ENCODE assay signal across 22 cellular contexts in the genomic region with DNA sequence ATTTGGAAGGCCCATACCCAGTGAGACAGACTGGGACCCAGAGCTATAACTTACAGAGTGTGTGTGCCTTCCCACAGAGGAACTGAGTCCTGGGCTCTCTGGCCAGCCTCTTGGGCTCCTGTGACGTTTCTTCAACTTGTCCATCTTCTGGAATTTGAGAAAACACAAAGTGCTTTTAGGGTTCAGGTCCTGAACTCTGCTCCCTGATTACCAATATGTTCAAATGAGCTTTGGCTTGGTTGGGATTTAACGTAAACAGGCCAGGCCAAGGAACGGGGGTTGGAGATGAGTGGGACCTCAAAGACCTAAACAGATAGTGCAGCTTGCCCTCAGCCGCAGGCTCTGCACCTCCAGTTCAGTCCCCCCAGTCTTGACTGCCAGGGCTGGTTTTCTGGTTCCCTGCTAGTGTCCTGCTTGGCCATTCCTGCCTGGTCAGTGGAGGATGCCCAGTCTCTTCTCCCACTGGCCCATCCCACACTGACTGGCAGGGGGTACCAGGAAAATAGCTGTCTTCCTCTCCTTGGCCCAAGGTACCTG. TPM values are rescaled to one million over a fixed set of nuclear protein-coding genes. Genes with fewer than 3 reads are reported as not detected.
A peak's percentile ranks its signal among the peaks of the same experiment; 100 is the strongest.
DNase-seq lines count a peak whose midpoint lies in the region; ATAC-seq and TF ChIP-seq lines count a peak whose summit lies in the region.
"Had no signal": no experiment of that assay in that cellular context is flagged by ENCODE, and none has a peak within 500 bp of the region (broad histone marks: within the 10 kb centered on the region; RNA-seq: fewer than 3 reads in every experiment).

No MANE protein-coding gene starts in this region.

- H2AK5ac ChIP-seq in IMR-90 (ENCODE audit: low read depth, low read length) (no peak overlapping the region), H9 (ENCODE audit: insufficient read length, low read length) (no peak overlapping the region)

- H2BK12ac ChIP-seq in H9 (ENCODE audit: insufficient read length, low read depth, low read length) = no peak overlapping the region

- no TSS peak for BruUV-seq in IMR-90 (replicated peaks; lab: Mats Ljungman, UMichigan)

- H3K36me3 Mint-ChIP-seq in H9 (ENCODE audit: insufficient read depth in 1 of 3, low read depth in 3 of 3) = no peaks in the 10 kb centered on the region; a peak in 1 of 7 replicates
- no peaks in the 10 kb centered on the region for H3K36me3 Mint-ChIP-seq in activated naive CD4-positive, alpha-beta T cell treated with anti-CD3 and anti-CD28 coated beads, Interleukin-2, amount 50 U/mL, for 72 hours
- H3K36me3 Mint-ChIP-seq: CD4-positive, CD25-positive, alpha-beta regulatory T cell had no signal

- H3K27me3 ChIP-seq in IMR-90 (ENCODE audit: control insufficient read depth, insufficient read depth, low read length) (no peaks in the 10 kb centered on the region), esophagus squamous epithelium (no peaks in the 10 kb centered on the region), right lobe of liver (no peaks in the 10 kb centered on the region), stomach smooth muscle (ENCODE audit: control insufficient read depth in 1 of 2, insufficient read depth in 2 of 2, low read length in 2 of 2) (no peaks in the 10 kb centered on the region), H9 (ENCODE audit: insufficient read depth, low read length) (no peaks in the 10 kb centered on the region)
- H3K27me3 ChIP-seq: SJCRH30 had no signal

- no peak overlapping the region for H3K23ac ChIP-seq in IMR-90 (ENCODE audit: low read depth, low read length)
- H3K23ac ChIP-seq in H9 (ENCODE audit: insufficient read length, low read depth, low read length) = no peak overlapping the region

- CTCF ChIA-PET in IMR-90 (lab: Yijun Ruan, JAX) = no interaction called here

- H2AK9ac ChIP-seq in IMR-90 (replicated peaks; ENCODE audit: low read depth, low read length, poor library complexity) = peak overlapping the region; percentile 12

- WGBS in IMR-90 (ENCODE audit: extremely low coverage in 2 of 2, insufficient read length in 1 of 2), 2 experiments = no CpG with 5 or more reads among the region's 4 CpGs
- 93 to 94% methylated on average over 3 to 4 of the region's 4 CpGs for WGBS in esophagus squamous epithelium, 2 donors
- 26% methylated on average over 3 of the region's 4 CpGs for WGBS in right lobe of liver (ENCODE audit: insufficient coverage, low coverage, low lambda C conversion rate, missing lambda C conversion rate)
- WGBS in H9 (ENCODE audit: extremely low coverage, insufficient read length, low lambda C conversion rate) = no CpG with 5 or more reads among the region's 4 CpGs

- H4K8ac ChIP-seq in IMR-90 (ENCODE audit: low read depth in 2 of 2, low read length in 2 of 2) (no peak overlapping the region), H9 (replicated peaks; ENCODE audit: insufficient read length, low read depth, low read length) (no peak overlapping the region)

- H3K4ac ChIP-seq in IMR-90 (ENCODE audit: low read depth, low read length) (no peak overlapping the region), H9 (ENCODE audit: low read depth, low read length) (no peak overlapping the region)

- H3K4me3 ChIP-seq in IMR-90 (ENCODE audit: insufficient read depth, low read depth, low read length) = no peak overlapping the region
- H3K4me3 ChIP-seq in esophagus squamous epithelium = no peak overlapping the region
- no peak overlapping the region for H3K4me3 ChIP-seq in right lobe of liver
- H3K4me3 ChIP-seq in stomach smooth muscle (ENCODE audit: low read length in 2 of 2) = no peak overlapping the region
- H3K4me3 ChIP-seq: BLaER1, K562, SJCRH30 had no signal

- in situ Hi-C loops in IMR-90 (cut with MboI; ENCODE audit: low sequenced_read_pairs) = loop anchor here (25.0 kb wide), 2 partner anchors 576 to 1026 kb away; no protein-coding TSS in a partner anchor

- no peaks in the 10 kb centered on the region for H3K9me1 ChIP-seq in IMR-90 (ENCODE audit: insufficient read depth, low read length)

- H3K4me1 ChIP-seq in IMR-90 (ENCODE audit: control insufficient read depth, insufficient read depth, low read length) = peaks cover 9% of the 10 kb centered on the region; the same call in 1 of the 2 replicates
- peaks cover 10 to 63% (median 42%) of the 10 kb centered on the region in 3 donors for H3K4me1 ChIP-seq in esophagus squamous epithelium
- peaks cover 0 to 56% (median 18%) of the 10 kb centered on the region in 4 donors for H3K4me1 ChIP-seq in right lobe of liver
- peaks cover 28% of the 10 kb centered on the region for H3K4me1 ChIP-seq in stomach smooth muscle (ENCODE audit: control insufficient read depth, insufficient read depth, low read length)
- H3K4me1 ChIP-seq in H9 (ENCODE audit: insufficient read depth, low read length) = peaks cover 2% of the 10 kb centered on the region; the same call in 1 of the 2 replicates
- H3K4me1 ChIP-seq: SJCRH30 had no signal

- peaks cover 4% of the 10 kb centered on the region for H3K23me2 ChIP-seq in H9 (ENCODE audit: insufficient read length, low read depth, low read length, poor library complexity, severe bottlenecking)

- H2BK120ac ChIP-seq in IMR-90 (ENCODE audit: low read depth, low read length) (no peak overlapping the region; the same call in 1 of the 2 replicates), H9 (ENCODE audit: low read depth, low read length, poor library complexity, severe bottlenecking) (no peak overlapping the region)

- no peaks in the 10 kb centered on the region for H3K79me1 ChIP-seq in IMR-90 (ENCODE audit: low read depth in 1 of 2, low read length in 2 of 2)
- H3K79me1 ChIP-seq in H9 (ENCODE audit: insufficient read depth, low read depth, low read length, poor library complexity, severe bottlenecking) = no peaks in the 10 kb centered on the region

- H3K18ac ChIP-seq in IMR-90 (ENCODE audit: low read depth, low read length) = no peak overlapping the region
- H3K18ac ChIP-seq in H9 (ENCODE audit: insufficient read length, low read depth, low read length) = no peak overlapping the region

- H3K14ac ChIP-seq in IMR-90 (replicated peaks; ENCODE audit: low read depth, low read length) (no peak overlapping the region), H9 (ENCODE audit: insufficient read depth, low read length) (no peak overlapping the region)

- no peak overlapping the region for H3K4me3 Mint-ChIP-seq in H9
- H3K4me3 Mint-ChIP-seq: CD4-positive, CD25-positive, alpha-beta regulatory T cell had no signal

- H3K79me2 ChIP-seq in H9 (ENCODE audit: insufficient read depth, low read length) = no peaks in the 10 kb centered on the region

- peak overlapping the region; percentile 5 for H2AFZ ChIP-seq in IMR-90 (replicated peaks; ENCODE audit: low read length, poor library complexity)
- H2AFZ ChIP-seq in H9 (ENCODE audit: low read length) = no peak overlapping the region

- no peak overlapping the region for H3T11ph ChIP-seq in H9 (ENCODE audit: low read length)

- H3K9me3 Mint-ChIP-seq in H9 = no peaks in the 10 kb centered on the region
- H3K9me3 Mint-ChIP-seq in activated naive CD4-positive, alpha-beta T cell treated with anti-CD3 and anti-CD28 coated beads, Interleukin-2, amount 50 U/mL, for 72 hours = no peaks in the 10 kb centered on the region
- H3K9me3 Mint-ChIP-seq: CD4-positive, CD25-positive, alpha-beta regulatory T cell had no signal

- TF ChIP-seq CTCF in IMR-90 (conservative IDR thresholded peaks at IDR 0.05; ENCODE audit: low read depth, low read length) = no peak
- no peak for TF ChIP-seq CTCF in esophagus squamous epithelium (IDR thresholded peaks at IDR 0.05)
- TF ChIP-seq CTCF in right lobe of liver (IDR thresholded peaks at IDR 0.05) = no peak
- no peak for TF ChIP-seq CTCF in H9 (conservative IDR thresholded peaks at IDR 0.05)

- peaks cover 47 to 49% of the 10 kb centered on the region in 2 experiments for H3K4me1 Mint-ChIP-seq in H9

- DNase-seq in IMR-90 (no peak), esophagus squamous epithelium (lab: John Stamatoyannopoulos, UW) (no peak), right lobe of liver (no peak), H9 (no peak), NCI-H187 treated with DMSO at 0.1 percent for 48 hours (lab: John Stamatoyannopoulos, UW) (no peak)
- DNase-seq in activated naive CD4-positive, alpha-beta T cell treated with anti-CD3 and anti-CD28 coated beads, Interleukin-2, amount 50 U/mL, for 72 hours (ENCODE audit: low spot score in 2 of 2) = no peak
- DNase-seq: CD4-positive, CD25-positive, alpha-beta regulatory T cell; DMS153; DND-41; GOT3; Kasumi-1; MV-4-11; NCI-H1105 treated with DMSO at 0.1 percent for 48 hours; NCI-H2029; NCI-H524 treated with DMSO at 0.1 percent for 48 hours; NCI-H774; SJCRH30 had no signal

- H4K91ac ChIP-seq in IMR-90 (ENCODE audit: insufficient read depth, low read depth, low read length) (no peak overlapping the region), H9 (ENCODE audit: insufficient read length, low read depth, low read length) (no peak overlapping the region)

- H3K4me2 ChIP-seq in IMR-90 (ENCODE audit: low read depth, low read length) (no peak overlapping the region), H9 (ENCODE audit: insufficient read depth, insufficient read length, low read length) (no peak overlapping the region)
- H3K4me2 ChIP-seq: BLaER1 had no signal

- POLR2A ChIA-PET in IMR-90 (lab: Charles Lee; ENCODE audit: unreplicated experiment) = no interaction called here

- dilution Hi-C loops in IMR-90 (cut with HindIII; ENCODE audit: low sequenced_read_pairs, unreplicated experiment) = no loop called here

- peak overlapping the region in 1 of 3 experiments; percentile 31; a peak in 1 of 7 replicates for H3K27ac Mint-ChIP-seq in H9
- H3K27ac Mint-ChIP-seq in activated naive CD4-positive, alpha-beta T cell treated with anti-CD3 and anti-CD28 coated beads, Interleukin-2, amount 50 U/mL, for 72 hours = no peak overlapping the region
- H3K27ac Mint-ChIP-seq: CD4-positive, CD25-positive, alpha-beta regulatory T cell had no signal

- H3K27me3 Mint-ChIP-seq in H9 (ENCODE audit: low read depth) = peaks cover 17% of the 10 kb centered on the region

- H3K9ac ChIP-seq in IMR-90 (ENCODE audit: low read depth, low read length) = no peak overlapping the region
- H3K9ac ChIP-seq in stomach smooth muscle (ENCODE audit: low read length in 2 of 2) = no peak overlapping the region
- H3K9ac ChIP-seq in H9 (ENCODE audit: extremely low read depth, insufficient read length, low read length) = no peak overlapping the region
- H3K9ac ChIP-seq: BLaER1 had no signal

- no peak for TF ChIP-seq RAD21 in IMR-90 (IDR thresholded peaks at IDR 0.05; ENCODE audit: low read length)

- ATAC-seq in IMR-90 (ENCODE audit: low read depth) (no peak), right lobe of liver (peak in 1 of 4 donors; percentile 1)
- no peak for ATAC-seq in activated naive CD4-positive, alpha-beta T cell treated with anti-CD3 and anti-CD28 coated beads, Interleukin-2, amount 50 U/mL, for 72 hours
- ATAC-seq: K562, Right ventricle myocardium inferior had no signal

- H3K27ac ChIP-seq in IMR-90 (ENCODE audit: insufficient read depth, low read length) = no peak overlapping the region
- H3K27ac ChIP-seq in esophagus squamous epithelium = peak overlapping the region in 3 of 4 donors; percentile 7 to 47 (median 21)
- peak overlapping the region; percentile 24 to 95 (median 75) for H3K27ac ChIP-seq in right lobe of liver
- peak overlapping the region; percentile 37 for H3K27ac ChIP-seq in stomach smooth muscle (ENCODE audit: low read length)
- H3K27ac ChIP-seq in H9 (ENCODE audit: insufficient read length, low read depth, low read length) = no peak overlapping the region
- H3K27ac ChIP-seq: BLaER1, HL-60, SJCRH30 had no signal

- intact Hi-C loops in IMR-90 (cut with micrococcal nuclease) = no loop called here
- intact Hi-C loops in esophagus squamous epithelium (cut with DNase I) = no loop called here
- intact Hi-C loops in right lobe of liver (cut with DNase I) = loop anchor here in 1 of 2 donors (10.0 kb wide), 1 partner anchor 314 kb away; no protein-coding TSS in a partner anchor

- H3K56ac ChIP-seq in IMR-90 (ENCODE audit: extremely low read depth, insufficient read depth, low read length) = no peak overlapping the region
- no peak overlapping the region for H3K56ac ChIP-seq in H9 (ENCODE audit: insufficient read length, low read depth, low read length)

- H3K36me3 ChIP-seq in IMR-90 (ENCODE audit: control insufficient read depth, insufficient read depth, low read length) = no peaks in the 10 kb centered on the region
- no peaks in the 10 kb centered on the region for H3K36me3 ChIP-seq in esophagus squamous epithelium
- no peaks in the 10 kb centered on the region for H3K36me3 ChIP-seq in right lobe of liver
- no peaks in the 10 kb centered on the region for H3K36me3 ChIP-seq in stomach smooth muscle (ENCODE audit: control insufficient read depth in 2 of 2, insufficient read depth in 2 of 2, low read length in 2 of 2)
- H3K36me3 ChIP-seq: BLaER1, SJCRH30 had no signal

- H4K5ac ChIP-seq in IMR-90 (ENCODE audit: low read depth, low read length) = no peak overlapping the region
- H4K5ac ChIP-seq in H9 (ENCODE audit: insufficient read length, low read depth, low read length) = no peak overlapping the region

- H2BK20ac ChIP-seq in IMR-90 (ENCODE audit: low read depth, low read length) = no peak overlapping the region
- H2BK20ac ChIP-seq in H9 (ENCODE audit: low read depth, low read length, poor library complexity, severe bottlenecking) = no peak overlapping the region

- H3K9me3 ChIP-seq in IMR-90 (ENCODE audit: control insufficient read depth, insufficient read depth, low read length) = no peaks in the 10 kb centered on the region
- H3K9me3 ChIP-seq in esophagus squamous epithelium = no peaks in the 10 kb centered on the region
- no peaks in the 10 kb centered on the region for H3K9me3 ChIP-seq in right lobe of liver
- H3K9me3 ChIP-seq in stomach smooth muscle (ENCODE audit: control insufficient read depth in 2 of 2, low read length in 2 of 2) = no peaks in the 10 kb centered on the region
- no peaks in the 10 kb centered on the region for H3K9me3 ChIP-seq in H9 (ENCODE audit: control insufficient read depth, low read depth, low read length)
- H3K9me3 ChIP-seq: BLaER1, SJCRH30 had no signal

- H2BK5ac ChIP-seq in IMR-90 (ENCODE audit: low read depth, low read length, poor library complexity, severe bottlenecking) = no peak overlapping the region
- H2BK5ac ChIP-seq in H9 (ENCODE audit: insufficient read length, low read length) = no peak overlapping the region

- H2BK15ac ChIP-seq in IMR-90 (ENCODE audit: low read depth, low read length) (no peak overlapping the region), H9 (ENCODE audit: low read depth, low read length) (no peak overlapping the region)

- TF ChIP-seq POLR2A in IMR-90 (IDR thresholded peaks at IDR 0.05; ENCODE audit: low read depth, low read length) (no peak), esophagus squamous epithelium (IDR thresholded peaks at IDR 0.05) (no peak), right lobe of liver (IDR thresholded peaks at IDR 0.05) (no peak)

- H4K20me1 ChIP-seq in IMR-90 (ENCODE audit: insufficient read depth, low read length) (no peaks in the 10 kb centered on the region), H9 (ENCODE audit: control insufficient read depth, insufficient read depth, insufficient read length) (no peaks in the 10 kb centered on the region)
- H4K20me1 ChIP-seq: BLaER1 had no signal

RNA-seq across cellular contexts. Expression of gene TMEM17, which starts 44.9 kb away (rescaled TPM):
- total RNA-seq in IMR-90 (2012; rRNA removed) (1.3 and 2.2 TPM in 2 replicates), esophagus squamous epithelium (1 to 10 TPM; 1.7 to 3.4 (median 2.7) TPM), right lobe of liver (1 to 10 TPM in 1 of 6 experiments, under 1 TPM in 5; 0.40 to 1.2 (median 0.87) TPM), H9 (2021) (1.3 and 1.5 TPM in 2 replicates)
- polyA plus RNA-seq in IMR-90 (2012; rRNA removed) = 1.2 and 1.8 TPM in 2 replicates
- polyA plus RNA-seq in IMR-90 (2012; cell fraction: cytosol; rRNA removed) = 0.62 and 0.76 TPM in 2 replicates
- polyA plus RNA-seq in IMR-90 (2012; cell fraction: nucleus; rRNA removed; ENCODE audit: low replicate concordance) = 0.34 and 2.2 TPM in 2 replicates
- total RNA-seq in activated naive CD4-positive, alpha-beta T cell treated with anti-CD3 and anti-CD28 coated beads, Interleukin-2, amount 50 U/mL, for 72 hours = not detected
- total RNA-seq: CD4-positive, CD25-positive, alpha-beta regulatory T cell had no signal
- polyA plus RNA-seq: CD4-positive, CD25-positive, alpha-beta regulatory T cell had no signal

Comparison
In these comparisons a context has a peak if more than half of its experiments do, and no peak if none do; other contexts are left out.
1. H3K27ac ChIP-seq: peak in esophagus squamous epithelium (3 of 4), right lobe of liver (3 of 3) and stomach smooth muscle (single experiment); none in IMR-90 (single experiment) and H9 (single experiment).